8 cellular contexts compared by ENCODE assay signal in the genomic region with DNA sequence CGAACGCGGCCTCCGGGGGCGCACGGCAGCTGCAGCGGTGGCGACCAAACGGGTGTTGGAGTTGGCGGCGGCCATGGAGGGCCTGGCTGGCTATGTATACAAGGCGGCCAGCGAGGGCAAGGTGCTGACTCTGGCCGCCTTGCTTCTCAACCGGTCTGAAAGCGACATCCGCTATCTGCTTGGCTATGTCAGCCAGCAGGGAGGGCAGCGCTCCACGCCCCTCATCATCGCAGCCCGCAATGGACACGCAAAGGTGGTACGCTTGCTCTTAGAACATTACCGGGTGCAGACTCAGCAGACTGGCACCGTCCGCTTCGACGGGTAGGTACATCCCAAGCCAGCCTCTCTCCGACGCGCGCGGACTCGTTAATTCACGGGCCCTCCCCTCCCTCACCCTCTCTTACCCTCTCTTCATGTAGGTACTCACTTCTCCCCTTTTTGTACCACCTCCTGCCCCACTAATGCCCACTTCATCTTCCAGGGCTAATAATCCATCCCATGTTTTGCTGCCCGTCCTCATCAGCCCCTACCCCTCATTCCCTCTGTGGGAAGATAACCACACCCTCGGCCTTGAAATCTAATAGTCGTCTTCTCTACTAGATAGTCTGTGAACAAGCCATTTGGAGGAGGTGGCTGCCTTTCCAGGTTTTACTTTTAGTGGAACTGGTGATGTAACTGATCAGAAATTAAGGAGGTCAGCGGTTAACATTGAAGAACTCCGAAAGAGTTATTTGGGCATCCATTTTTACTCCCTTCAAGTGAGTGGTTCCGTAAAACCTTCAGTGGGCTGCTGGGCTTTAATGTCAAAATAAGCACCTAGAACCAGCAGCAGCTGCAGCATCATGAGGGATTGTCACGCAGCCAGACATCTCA. TPM values are rescaled to one million over a fixed set of nuclear protein-coding genes. Genes with fewer than 3 reads are reported as not detected.
DNase-seq lines count a peak whose midpoint lies in the region; ATAC-seq and TF ChIP-seq lines count a peak whose summit lies in the region.

No MANE protein-coding gene starts in this region.

- H3K27me3 ChIP-seq in lung (ENCODE audit: control insufficient read depth, insufficient read depth) = no peaks in the 10 kb centered on the region
- H3K27me3 ChIP-seq in tibial artery = no peaks in the 10 kb centered on the region

- 1% methylated on average over 36 to 42 of the region's 42 CpGs for WGBS in lung, 2 donors

- H3K4me1 ChIP-seq in lung (ENCODE audit: control insufficient read depth in 2 of 2, insufficient read depth in 2 of 2, low read length in 2 of 2) = peaks cover 11 to 12% of the 10 kb centered on the region in 2 donors
- peaks cover 0 to 57% (median 37%) of the 10 kb centered on the region in 4 donors for H3K4me1 ChIP-seq in tibial artery

- H3K36me3 ChIP-seq in lung (ENCODE audit: control insufficient read depth in 2 of 2, insufficient read depth in 2 of 2, low read length in 2 of 2) (no peaks in the 10 kb centered on the region), tibial artery (no peaks in the 10 kb centered on the region)

- ATAC-seq in HG03378 (IDR thresholded peaks at IDR 0.05; ENCODE audit: unreplicated experiment) = peak; percentile 49
- no peak for ATAC-seq in lung (ENCODE audit: insufficient read depth, low FRiP score)

- intact Hi-C loops in tibial artery (cut with DNase I; ENCODE audit: low total_unique reads) = no loop called here

- TF ChIP-seq CTCF in cardiac fibroblast (IDR thresholded peaks at IDR 0.05; ENCODE audit: low read depth, low read length) (peak; percentile 34), lung (IDR thresholded peaks at IDR 0.05; ENCODE audit: control extremely low read depth, extremely low read depth) (no peak), tibial artery (IDR thresholded peaks at IDR 0.05) (peak; percentile 23 to 38)

- H3K9me3 ChIP-seq in lung (ENCODE audit: control insufficient read depth in 2 of 2, insufficient read depth in 1 of 2, low read length in 1 of 2) (no peaks in the 10 kb centered on the region), tibial artery (no peaks in the 10 kb centered on the region)

- H3K27ac ChIP-seq in lung (ENCODE audit: low read depth in 1 of 2, low read length in 1 of 2) = peak overlapping the region; percentile 95 to 98
- peak overlapping the region; percentile 87 to 99 for H3K27ac ChIP-seq in tibial artery

- peak; percentile 4 for DNase-seq in NCI-H1436 (lab: John Stamatoyannopoulos, UW)
- no peak for DNase-seq in NCI-H1436 treated with DMSO at 0.1 percent for 48 hours (lab: John Stamatoyannopoulos, UW)
- peak; percentile 46 for DNase-seq in RPMI7951 (ENCODE audit: low read depth)
- DNase-seq in cardiac fibroblast (ENCODE audit: low read depth in 2 of 2) = peak; percentile 20 to 71
- no peak for DNase-seq in lung (ENCODE audit: low spot score)
- DNase-seq in tibial artery = no peak
- DNase-seq in hippocampal formation (lab: John Stamatoyannopoulos, UW) = no peak

- H3K4me3 ChIP-seq in cardiac fibroblast (replicated peaks in 1 of 2; ENCODE audit: low read depth in 2 of 2, low read length in 2 of 2) = peak overlapping the region; percentile 94 to 95
- H3K4me3 ChIP-seq in lung = peak overlapping the region; percentile 87
- H3K4me3 ChIP-seq in tibial artery = peak overlapping the region; percentile 68 to 82

RNA-seq across cellular contexts. Expression of gene FEM1B, which starts 1.0 kb away (rescaled TPM):
- total RNA-seq in RPMI7951 (2014; rRNA removed; shearing (Covaris generic)) = 37.6 and 41.5 TPM in 2 replicates
- 10 to 100 TPM; 46.2 to 57.7 TPM for total RNA-seq in lung
- 10 to 100 TPM in 1 of 2 donors, 1 to 10 TPM in 1; 8.1 to 14.8 TPM for polyA plus RNA-seq in lung

RNA-seq across cellular contexts. Expression of gene CLN6, which starts 49.1 kb away (rescaled TPM):
- 20.0 and 22.7 TPM in 2 replicates for total RNA-seq in RPMI7951 (2014; rRNA removed; shearing (Covaris generic))
- total RNA-seq in lung = 10 to 100 TPM; 13.9 to 47.1 TPM
- 10 to 100 TPM; 37.4 to 48.9 TPM for polyA plus RNA-seq in lung

Comparison
In these comparisons a context has a peak if more than half of its experiments do, and no peak if none do; other contexts are left out.
1. DNase-seq: peak in NCI-H1436 (single experiment), RPMI7951 (single experiment) and cardiac fibroblast (2 of 2); none in NCI-H1436 treated with DMSO at 0.1 percent for 48 hours (single experiment), lung (single experiment), tibial artery (0 of 2) and hippocampal formation (0 of 2).
2. Peak in every context shown above with its lines, with median percentiles within 50 percentile points of each other: H3K4me3 ChIP-seq.